9 cellular contexts compared by ENCODE assay signal in genomic region chr16:11224096-11224893, GRCh38. TPM values are rescaled to one million over a fixed set of nuclear protein-coding genes. Genes with fewer than 3 reads are reported as not detected.
DNase-seq lines count a peak whose midpoint lies in the region; ATAC-seq and TF ChIP-seq lines count a peak whose summit lies in the region.
"Had no signal": no experiment of that assay in that cellular context is flagged by ENCODE, and none has a peak within 500 bp of the region (broad histone marks: within the 10 kb centered on the region; RNA-seq: fewer than 3 reads in every experiment).

No MANE protein-coding gene starts in this region.

- H3K4me3 ChIP-seq in DND-41 (ENCODE audit: low read depth in 1 of 2, low read length in 2 of 2), result peak overlapping the region in 1 of 2 experiments; percentile 47; a peak in 2 of 4 replicates
- no peak overlapping the region for H3K4me3 ChIP-seq in tibial artery
- H3K4me3 ChIP-seq: ovary had no signal

- H3K27me3 Mint-ChIP-seq in naive thymus-derived CD8-positive, alpha-beta T cell, result no peaks in the 10 kb centered on the region

- DNase-seq in DND-41 (peak; percentile 93), UCSD-AML1 (lab: John Stamatoyannopoulos, UW; ENCODE audit: unreplicated experiment) (peak; percentile 86), tibial artery (peak; percentile 84 to 87), NCI-H2107 (lab: John Stamatoyannopoulos, UW) (no peak), LoVo (ENCODE audit: low spot score) (no peak)
- DNase-seq in central memory CD4-positive, alpha-beta T cell, result peak; percentile 56
- DNase-seq in naive thymus-derived CD8-positive, alpha-beta T cell, result peak; percentile 17 to 83 (median 52)

- intact Hi-C loops in tibial artery (cut with DNase I; ENCODE audit: low total_unique reads), result no loop called here

- H3K79me2 ChIP-seq in DND-41 (ENCODE audit: insufficient read depth, low read length), result 0 out of 2 replicates have a peak, but pooled peaks cover 5% of the 10 kb centered on the region

- TF ChIP-seq CTCF in DND-41 (IDR thresholded peaks at IDR 0.05; ENCODE audit: borderline replicate concordance, extremely low read depth, low read length, poor library complexity, severe bottlenecking) (no peak), tibial artery (IDR thresholded peaks at IDR 0.05) (no peak)

- H3K27me3 ChIP-seq in DND-41 (ENCODE audit: insufficient read depth, low read length, poor library complexity) (no peaks in the 10 kb centered on the region), tibial artery (no peaks in the 10 kb centered on the region)
- H3K27me3 ChIP-seq: ovary had no signal

- H3K27ac Mint-ChIP-seq in naive thymus-derived CD8-positive, alpha-beta T cell, result peak overlapping the region; percentile 94 to 99 (median 97)

- peak; percentile 77 for ATAC-seq in DND-41 (ENCODE audit: insufficient read depth, low read depth)
- peak; percentile 33 for ATAC-seq in HG02763 (IDR thresholded peaks at IDR 0.05; ENCODE audit: unreplicated experiment)
- ATAC-seq in naive thymus-derived CD8-positive, alpha-beta T cell, result peak; percentile 35 to 54

- peak overlapping the region; percentile 48 to 90 (median 80) for H3K4me3 Mint-ChIP-seq in naive thymus-derived CD8-positive, alpha-beta T cell

- H3K27ac ChIP-seq in DND-41 (ENCODE audit: low read length) (peak overlapping the region; percentile 97), tibial artery (peak overlapping the region in 1 of 2 donors; percentile 10)
- H3K27ac ChIP-seq: ovary had no signal

- H3K9me3 Mint-ChIP-seq in naive thymus-derived CD8-positive, alpha-beta T cell, result no peaks in the 10 kb centered on the region

- peaks cover 29 to 66% (median 47%) of the 10 kb centered on the region in 4 donors for H3K4me1 Mint-ChIP-seq in naive thymus-derived CD8-positive, alpha-beta T cell

- H3K36me3 ChIP-seq in DND-41 (ENCODE audit: insufficient read depth, low read length) (no peaks in the 10 kb centered on the region), tibial artery (no peaks in the 10 kb centered on the region)
- H3K36me3 ChIP-seq: ovary had no signal

- POLR2A ChIA-PET in naive thymus-derived CD8-positive, alpha-beta T cell (lab: Charles Lee), result interaction anchor here (0.6 to 5.8 kb wide), 16 partner anchors 9 to 573 kb away, joined by 3 to 148 read pairs (median 5); partner anchors contain the start of genes CLEC16A, SOCS1, TXNDC11 and ZC3H7A

- no peaks in the 10 kb centered on the region for H3K9me3 ChIP-seq in DND-41 (ENCODE audit: insufficient read depth, low read length, severe bottlenecking)
- no peaks in the 10 kb centered on the region for H3K9me3 ChIP-seq in tibial artery
- H3K9me3 ChIP-seq: ovary had no signal

- H3K4me2 ChIP-seq in DND-41 (ENCODE audit: insufficient read depth, low read length), result peak overlapping the region; percentile 67

- H3K9ac ChIP-seq in DND-41 (ENCODE audit: low read depth, low read length), result peak overlapping the region; percentile 68

- H3K4me1 ChIP-seq in DND-41 (ENCODE audit: insufficient read depth, low read length) (peaks cover 57% of the 10 kb centered on the region), tibial artery (peaks cover 0 to 22% (median 6%) of the 10 kb centered on the region in 4 donors)

- no peaks in the 10 kb centered on the region for H3K36me3 Mint-ChIP-seq in naive thymus-derived CD8-positive, alpha-beta T cell

- H2AFZ ChIP-seq in DND-41 (ENCODE audit: low read depth, low read length), result peak overlapping the region; percentile 45

- H4K20me1 ChIP-seq in DND-41 (ENCODE audit: insufficient read depth, low read length), result no peaks in the 10 kb centered on the region

RNA-seq across cellular contexts. Expression of gene SOCS1, which starts 31.7 kb away (rescaled TPM):
- 10 to 100 TPM; 15.8 to 16.5 TPM for total RNA-seq in naive thymus-derived CD8-positive, alpha-beta T cell
- polyA plus RNA-seq in naive thymus-derived CD8-positive, alpha-beta T cell, result 10 to 100 TPM; 13.5 to 24.0 (median 13.5) TPM

RNA-seq across cellular contexts. Expression of gene TNP2, which starts 44.8 kb away (rescaled TPM):
- not detected for total RNA-seq in naive thymus-derived CD8-positive, alpha-beta T cell
- not detected for polyA plus RNA-seq in naive thymus-derived CD8-positive, alpha-beta T cell
- total RNA-seq: ovary had no signal
- polyA plus RNA-seq: ovary had no signal

RNA-seq across cellular contexts. Expression of gene PRM3, which starts 49.1 kb away (rescaled TPM):
- not detected for total RNA-seq in naive thymus-derived CD8-positive, alpha-beta T cell
- polyA plus RNA-seq in naive thymus-derived CD8-positive, alpha-beta T cell, result not detected
- total RNA-seq: ovary had no signal
- polyA plus RNA-seq: ovary had no signal

RNA-seq across cellular contexts. Expression of gene PRM2, which starts 52.0 kb away (rescaled TPM):
- not detected for total RNA-seq in naive thymus-derived CD8-positive, alpha-beta T cell
- polyA plus RNA-seq in naive thymus-derived CD8-positive, alpha-beta T cell, result not detected
- total RNA-seq: ovary had no signal
- polyA plus RNA-seq: ovary had no signal

RNA-seq across cellular contexts. Expression of gene PRM1, which starts 56.8 kb away (rescaled TPM):
- total RNA-seq in naive thymus-derived CD8-positive, alpha-beta T cell, result not detected
- not detected for polyA plus RNA-seq in naive thymus-derived CD8-positive, alpha-beta T cell
- total RNA-seq: ovary had no signal
- polyA plus RNA-seq: ovary had no signal

Comparison
In these comparisons a context has a peak if more than half of its experiments do, and no peak if none do; other contexts are left out.
1. DNase-seq: peak in DND-41 (single experiment), UCSD-AML1 (single experiment), central memory CD4-positive, alpha-beta T cell (single experiment), naive thymus-derived CD8-positive, alpha-beta T cell (10 of 10) and tibial artery (2 of 2); none in NCI-H2107 (single experiment) and LoVo (single experiment).
2. Peak in every context shown above with its lines, with median percentiles within 50 percentile points of each other: ATAC-seq.